11 cellular contexts compared by ENCODE assay signal in the genomic region with DNA sequence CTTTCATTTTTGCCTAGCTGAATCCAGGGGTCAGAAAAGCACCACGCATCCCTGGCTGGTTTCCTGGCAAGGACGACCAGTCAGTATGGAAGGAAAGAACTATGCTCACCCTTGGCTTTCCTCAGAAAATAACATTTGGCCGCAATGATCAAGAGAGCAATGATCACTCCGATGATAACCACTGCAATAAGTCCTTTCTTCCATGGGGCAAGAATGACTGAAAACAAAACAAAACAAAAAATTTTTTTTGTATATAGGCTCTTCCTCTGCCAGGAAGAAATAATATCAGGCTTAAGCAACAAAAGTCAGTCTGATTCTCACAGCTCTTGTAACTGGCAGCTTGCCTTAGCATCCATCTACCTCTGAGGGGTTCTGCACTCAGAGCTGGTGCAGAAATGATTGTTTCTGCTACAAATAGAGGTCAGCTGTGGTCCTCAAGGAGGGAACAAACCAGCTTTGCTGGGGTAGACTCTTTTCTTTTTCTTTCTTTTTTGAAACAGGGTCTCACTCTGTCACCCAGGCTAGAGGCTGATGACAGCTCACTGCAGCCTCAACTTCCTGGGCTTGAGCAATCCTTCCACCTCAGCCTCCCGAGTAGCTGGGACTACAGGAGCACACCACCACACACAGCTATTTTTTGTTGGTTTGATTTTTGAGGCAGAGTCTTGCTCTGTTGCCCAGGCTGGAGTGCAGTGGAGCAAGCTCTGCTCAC. TPM values are rescaled to one million over a fixed set of nuclear protein-coding genes. Genes with fewer than 3 reads are reported as not detected.
DNase-seq lines count a peak whose midpoint lies in the region; TF ChIP-seq lines count a peak whose summit lies in the region.
"Had no signal": no experiment of that assay in that cellular context is flagged by ENCODE, and none has a peak within 500 bp of the region (broad histone marks: within the 10 kb centered on the region; RNA-seq: fewer than 3 reads in every experiment).

No MANE protein-coding gene starts in this region.

- H2AFZ ChIP-seq in osteoblast (ENCODE audit: low read length) (no peak overlapping the region), Karpas-422 (ENCODE audit: low read length) (no peak overlapping the region)

- H3K4me1 ChIP-seq in SJCRH30 (peaks cover 34% of the 10 kb centered on the region), osteoblast (ENCODE audit: insufficient read depth, low read length) (peaks cover 48% of the 10 kb centered on the region), Karpas-422 (ENCODE audit: low read length) (no peaks in the 10 kb centered on the region)

- no peaks in the 10 kb centered on the region for H4K20me1 ChIP-seq in osteoblast (ENCODE audit: insufficient read depth, low read length)
- no peaks in the 10 kb centered on the region for H4K20me1 ChIP-seq in Karpas-422 (ENCODE audit: insufficient read depth, low read depth, low read length)

- no peak for TF ChIP-seq CTCF in osteoblast (IDR thresholded peaks at IDR 0.05; ENCODE audit: extremely low read depth, low read depth, low read length)

- H3K9me2 ChIP-seq in Karpas-422 (replicated peaks; ENCODE audit: insufficient read depth, low read length): no peaks in the 10 kb centered on the region

- no peaks in the 10 kb centered on the region for H3K9me3 ChIP-seq in SJCRH30 (replicated peaks)
- H3K9me3 ChIP-seq in osteoblast (ENCODE audit: low read depth, low read length): no peaks in the 10 kb centered on the region
- no peaks in the 10 kb centered on the region for H3K9me3 ChIP-seq in Karpas-422 (ENCODE audit: low read length)
- H3K9me3 ChIP-seq: ascending aorta had no signal

- H3K79me2 ChIP-seq in osteoblast (ENCODE audit: insufficient read depth, low read length) (no peaks in the 10 kb centered on the region), Karpas-422 (ENCODE audit: low read length) (no peaks in the 10 kb centered on the region)

- no peak overlapping the region for H3K9ac ChIP-seq in Karpas-422 (ENCODE audit: low read length)

- no peak overlapping the region for H3K4me3 ChIP-seq in SJCRH30
- H3K4me3 ChIP-seq in osteoblast (ENCODE audit: insufficient read depth, low read length): no peak overlapping the region
- H3K4me3 ChIP-seq in Karpas-422 (ENCODE audit: low read length): no peak overlapping the region
- H3K4me3 ChIP-seq: ascending aorta had no signal

- DNase-seq in D341Med (ENCODE audit: low spot score) (peak; percentile 18), SJCRH30 (no peak), fibroblast of peridontal ligament (ENCODE audit: extremely low read depth) (peak; percentile 86), osteoblast (ENCODE audit: insufficient read length, low spot score, missing footprints) (peak; percentile 71), Karpas-422 (no peak), NCI-H1930 (lab: John Stamatoyannopoulos, UW) (no peak), activated gamma-delta T cell (lab: John Stamatoyannopoulos, UW) (no peak)
- no peak for DNase-seq in stimulated activated CD4-positive, alpha-beta T cell treated with anti-CD3 and anti-CD28 coated beads, Interleukin-4, amount 100 ng/mL, for 24 hours
- DNase-seq: CD4-positive, CD25-positive, alpha-beta regulatory T cell had no signal

- H3K36me3 ChIP-seq in SJCRH30: no peaks in the 10 kb centered on the region
- H3K36me3 ChIP-seq in osteoblast (ENCODE audit: insufficient read depth, low read length): no peaks in the 10 kb centered on the region
- H3K36me3 ChIP-seq in Karpas-422 (ENCODE audit: insufficient read depth, low read length): no peaks in the 10 kb centered on the region
- H3K36me3 ChIP-seq: ascending aorta had no signal

- H3K27ac ChIP-seq in SJCRH30 (peak overlapping the region; percentile 21; the same call in 1 of the 2 replicates), osteoblast (ENCODE audit: low read depth, low read length) (peak overlapping the region; percentile 77), Karpas-422 (ENCODE audit: low read length) (no peak overlapping the region)
- H3K27ac ChIP-seq: ascending aorta had no signal

- H3K27me3 ChIP-seq in SJCRH30 (no peaks in the 10 kb centered on the region), osteoblast (ENCODE audit: insufficient read depth, low read length) (no peaks in the 10 kb centered on the region), Karpas-422 (ENCODE audit: low read length) (no peaks in the 10 kb centered on the region)
- H3K27me3 ChIP-seq: ascending aorta had no signal

- H3K4me2 ChIP-seq in osteoblast (ENCODE audit: insufficient read depth, low read length): peak overlapping the region; percentile 4
- H3K4me2 ChIP-seq in Karpas-422 (ENCODE audit: low read depth, low read length, poor library complexity, severe bottlenecking): no peak overlapping the region

RNA-seq across cellular contexts. Expression of a gene that starts 35.7 kb away (rescaled TPM):
- 0.49 and 0.68 TPM in 2 replicates for total RNA-seq in SJCRH30 (2014; rRNA removed; shearing (Covaris generic))
- total RNA-seq in osteoblast: 0.29 and 0.36 TPM in 2 replicates
- 1.9 and 7.9 TPM in 2 replicates for total RNA-seq in Karpas-422 (2014; rRNA removed; shearing (Covaris generic); ENCODE audit: low replicate concordance)
- total RNA-seq: NCI-H460 had no signal

Comparison
In these comparisons a context has a peak if more than half of its experiments do, and no peak if none do; other contexts are left out.
1. DNase-seq: peak in D341Med (single experiment), fibroblast of peridontal ligament (single experiment) and osteoblast (single experiment); none in SJCRH30 (0 of 2), stimulated activated CD4-positive, alpha-beta T cell treated with anti-CD3 and anti-CD28 coated beads, Interleukin-4, amount 100 ng/mL, for 24 hours (single experiment), Karpas-422 (single experiment), NCI-H1930 (0 of 2) and activated gamma-delta T cell (single experiment).